1 cellular context compared by ENCODE assay signal in the genomic region with DNA sequence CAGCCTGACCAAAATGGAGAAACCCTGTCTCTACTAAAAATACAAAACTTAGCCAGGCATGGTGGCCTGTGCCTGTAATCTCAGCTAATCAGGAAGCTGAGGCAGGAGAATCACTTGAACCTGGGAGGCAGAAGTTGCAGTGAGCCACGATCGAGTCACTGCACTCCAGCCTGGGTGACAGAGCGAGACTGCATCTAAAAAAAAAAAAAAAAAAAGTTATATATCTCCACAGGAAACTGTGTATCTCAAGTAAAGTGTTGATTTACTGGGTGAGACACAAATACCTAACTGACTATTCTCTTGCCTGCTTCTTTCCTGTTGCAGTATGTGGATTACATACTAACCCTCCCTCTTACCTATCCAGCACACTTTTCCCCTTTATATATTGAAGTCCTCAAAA. TPM values are rescaled to one million over a fixed set of nuclear protein-coding genes. Genes with fewer than 3 reads are reported as not detected.
"Had no signal": no experiment of that assay in that cellular context is flagged by ENCODE, and none has a peak within 500 bp of the region (broad histone marks: within the 10 kb centered on the region; RNA-seq: fewer than 3 reads in every experiment).

No MANE protein-coding gene starts in this region.

RNA-seq across cellular contexts. Expression of gene ZNF433, which starts 43.5 kb away (rescaled TPM):
- total RNA-seq: ascending aorta had no signal
